11 cellular contexts compared by ENCODE assay signal in the genomic region with DNA sequence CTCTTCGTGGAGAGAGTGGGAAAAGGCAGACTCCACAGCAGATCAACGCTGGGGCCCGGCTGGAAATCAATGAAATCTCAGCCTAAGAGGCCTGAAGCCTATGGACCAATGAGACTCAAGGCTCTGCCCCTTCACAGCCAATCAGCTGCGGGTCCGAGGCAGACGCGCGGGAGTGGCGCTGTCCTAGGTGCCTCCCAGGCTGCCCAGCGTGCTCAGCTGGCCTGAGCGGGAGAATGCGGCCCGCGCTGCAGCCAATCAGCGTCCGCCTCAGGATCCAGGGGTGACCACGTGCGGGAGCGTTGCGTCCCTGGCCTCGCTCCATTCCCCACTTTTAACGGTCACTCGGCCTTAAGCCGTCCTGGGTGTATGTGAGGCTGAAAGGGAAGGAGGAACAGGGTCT. TPM values are rescaled to one million over a fixed set of nuclear protein-coding genes. Genes with fewer than 3 reads are reported as not detected.
DNase-seq lines count a peak whose midpoint lies in the region; ATAC-seq and TF ChIP-seq lines count a peak whose summit lies in the region.
"Had no signal": no experiment of that assay in that cellular context is flagged by ENCODE, and none has a peak within 500 bp of the region (broad histone marks: within the 10 kb centered on the region; RNA-seq: fewer than 3 reads in every experiment).

A gene with protein sequence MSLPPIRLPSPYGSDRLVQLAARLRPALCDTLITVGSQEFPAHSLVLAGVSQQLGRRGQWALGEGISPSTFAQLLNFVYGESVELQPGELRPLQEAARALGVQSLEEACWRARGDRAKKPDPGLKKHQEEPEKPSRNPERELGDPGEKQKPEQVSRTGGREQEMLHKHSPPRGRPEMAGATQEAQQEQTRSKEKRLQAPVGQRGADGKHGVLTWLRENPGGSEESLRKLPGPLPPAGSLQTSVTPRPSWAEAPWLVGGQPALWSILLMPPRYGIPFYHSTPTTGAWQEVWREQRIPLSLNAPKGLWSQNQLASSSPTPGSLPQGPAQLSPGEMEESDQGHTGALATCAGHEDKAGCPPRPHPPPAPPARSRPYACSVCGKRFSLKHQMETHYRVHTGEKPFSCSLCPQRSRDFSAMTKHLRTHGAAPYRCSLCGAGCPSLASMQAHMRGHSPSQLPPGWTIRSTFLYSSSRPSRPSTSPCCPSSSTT (plus strand): TSS at position 341 of the 400 bp plus-strand sequence. CDS start 10,069 bp downstream, outside the sequence.

- H3K9me3 Mint-ChIP-seq in activated naive CD4-positive, alpha-beta T cell treated with anti-CD3 and anti-CD28 coated beads, Interleukin-2, amount 10 ng/mL, durations not matched to agents 7 days and 5 days, result no peaks in the 10 kb centered on the region
- H3K9me3 Mint-ChIP-seq: CD4-positive, alpha-beta T cell had no signal

- TF ChIP-seq POLR2A in lower leg skin (IDR thresholded peaks at IDR 0.05), result no peak

- no peak within 1 kb of the TSS for H2AFZ ChIP-seq in PC-9

- H3F3A ChIP-seq in PC-9 (ENCODE audit: insufficient read depth, low read depth), result no peaks in the 10 kb centered on the region

- POLR2A ChIA-PET in PC-9 (lab: Charles Lee; ENCODE audit: unreplicated experiment), result no interaction called here

- H3K27me3 ChIP-seq in PC-9 (ENCODE audit: insufficient read depth, low read depth), result no peaks in the 10 kb centered on the region

- no peaks in the 10 kb centered on the region for H3K9me3 ChIP-seq in PC-9 (ENCODE audit: insufficient read depth, low read depth)

- peaks cover 19% of the 10 kb centered on the region for H3K4me1 Mint-ChIP-seq in activated naive CD4-positive, alpha-beta T cell treated with anti-CD3 and anti-CD28 coated beads, Interleukin-2, amount 10 ng/mL, durations not matched to agents 7 days and 5 days

- ATAC-seq in HG03196 (IDR thresholded peaks at IDR 0.05; ENCODE audit: unreplicated experiment) (no peak), HG03520 (IDR thresholded peaks at IDR 0.05; ENCODE audit: unreplicated experiment) (no peak)
- ATAC-seq: esophagus mucosa had no signal

- CTCF ChIA-PET in activated naive CD4-positive, alpha-beta T cell treated with anti-CD3 and anti-CD28 coated beads, Interleukin-2, amount 10 ng/mL, durations not matched to agents 7 days and 5 days (lab: Charles Lee), result interaction anchor here (1.1 kb wide), 1 partner anchor 8 kb away, joined by 3 read pairs; no protein-coding TSS in a partner anchor
- CTCF ChIA-PET in PC-9 (lab: Charles Lee), result no interaction called here

- H3K36me3 Mint-ChIP-seq in activated naive CD4-positive, alpha-beta T cell treated with anti-CD3 and anti-CD28 coated beads, Interleukin-2, amount 10 ng/mL, durations not matched to agents 7 days and 5 days, result no peaks in the 10 kb centered on the region

- no peaks in the 10 kb centered on the region for H3K36me3 ChIP-seq in PC-9 (ENCODE audit: low read depth)

- peaks cover 6% of the 10 kb centered on the region; the same call in 1 of the 2 replicates for H3K4me1 ChIP-seq in PC-9 (replicated peaks; ENCODE audit: insufficient read depth)

- no TSS peak for BruUV-seq in PC-9 (replicated peaks; lab: Mats Ljungman, UMichigan)

- H3K4me3 ChIP-seq in PC-9 (no peak within 1 kb of the TSS), lower leg skin (ENCODE audit: low read depth, poor library complexity, severe bottlenecking) (no peak within 1 kb of the TSS)

- H3K4me3 Mint-ChIP-seq in activated naive CD4-positive, alpha-beta T cell treated with anti-CD3 and anti-CD28 coated beads, Interleukin-2, amount 10 ng/mL, durations not matched to agents 7 days and 5 days, result no peak within 1 kb of the TSS

- H3K27ac Mint-ChIP-seq in activated naive CD4-positive, alpha-beta T cell treated with anti-CD3 and anti-CD28 coated beads, Interleukin-2, amount 10 ng/mL, durations not matched to agents 7 days and 5 days, result no peak within 1 kb of the TSS
- H3K27ac Mint-ChIP-seq: CD4-positive, alpha-beta T cell had no signal

- peaks cover 13% of the 10 kb centered on the region for H3K27me3 Mint-ChIP-seq in activated naive CD4-positive, alpha-beta T cell treated with anti-CD3 and anti-CD28 coated beads, Interleukin-2, amount 10 ng/mL, durations not matched to agents 7 days and 5 days
- H3K27me3 Mint-ChIP-seq: CD4-positive, alpha-beta T cell had no signal

- no peaks in the 10 kb centered on the region for H3K79me2 ChIP-seq in PC-9 (ENCODE audit: low read depth)

- intact Hi-C loops in PC-9 (cut with micrococcal nuclease; ENCODE audit: unreplicated experiment) (no loop called here), lower leg skin (cut with DNase I; ENCODE audit: low total_unique reads) (no loop called here)

- no peaks in the 10 kb centered on the region for H4K20me1 ChIP-seq in PC-9 (ENCODE audit: insufficient read depth)

- WGBS in lower leg skin, 2 donors, result 42 to 43% methylated on average over 19 to 24 of the region's 24 CpGs

- H3K27ac ChIP-seq in PC-9, result no peak within 1 kb of the TSS

- H3K9me2 ChIP-seq in PC-9 (ENCODE audit: insufficient read depth), result no peaks in the 10 kb centered on the region

- H3K4me2 ChIP-seq in PC-9, result peak within 1 kb of the TSS; percentile 93; the same call in 1 of the 2 replicates

- peak; percentile 39 for DNase-seq in activated naive CD4-positive, alpha-beta T cell treated with anti-CD3 and anti-CD28 coated beads, Interleukin-2, amount 10 ng/mL, durations not matched to agents 7 days and 5 days
- DNase-seq in activated naive CD4-positive, alpha-beta T cell (lab: John Stamatoyannopoulos, UW), result no peak
- DNase-seq in PC-9 (peak in 1 of 2 experiments; percentile 35), dermis microvascular lymphatic vessel endothelial cell (ENCODE audit: low read depth in 2 of 2) (peak; percentile 55 to 82), renal cortical epithelial cell (ENCODE audit: low read depth) (peak; percentile 40), lower leg skin (ENCODE audit: low spot score in 2 of 2) (no peak)
- DNase-seq: CD4-positive, alpha-beta T cell; NCI-H345 had no signal

- TF ChIP-seq CTCF in PC-9 (conservative IDR thresholded peaks at IDR 0.05) (no peak), lower leg skin (IDR thresholded peaks at IDR 0.05) (no peak)

RNA-seq across cellular contexts. Expression of the gene that starts here (rescaled TPM):
- total RNA-seq in PC-9 (2021) (not detected in 2 replicates), dermis microvascular lymphatic vessel endothelial cell (not detected in 2 replicates), renal cortical epithelial cell (not detected in 2 replicates), lower leg skin (not detected)
- total RNA-seq: esophagus mucosa had no signal

Comparison
In these comparisons a context has a peak if more than half of its experiments do, and no peak if none do; other contexts are left out.
1. Peak in DNase-seq in dermis microvascular lymphatic vessel endothelial cell; RNA of the gene not detected or under 1 TPM.
2. Peak in DNase-seq in renal cortical epithelial cell; RNA of the gene not detected or under 1 TPM.